Comparison of ENCODE assay signal across 18 cellular contexts in the genomic region with DNA sequence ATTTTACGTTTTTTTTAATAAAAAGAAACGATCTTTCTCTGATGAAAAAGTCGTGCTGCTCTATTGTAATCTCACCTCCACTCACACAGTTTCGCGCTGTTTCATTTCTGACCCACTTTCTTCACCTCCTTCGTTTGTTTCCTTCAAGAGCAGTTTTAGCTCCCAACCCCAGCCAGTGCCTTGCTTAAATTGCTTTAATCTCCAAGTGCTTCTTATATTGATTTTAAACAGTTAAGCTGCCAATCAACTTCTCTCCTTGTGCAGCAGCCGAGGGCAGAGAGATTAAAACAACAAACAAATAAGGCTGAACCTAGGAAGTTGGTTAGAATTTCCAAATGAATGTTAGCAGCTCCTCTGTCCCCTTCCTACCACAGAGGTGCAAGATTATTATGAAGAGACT.
DNase-seq lines count a peak whose midpoint lies in the region; TF ChIP-seq lines count a peak whose summit lies in the region.
"Had no signal": no experiment of that assay in that cellular context is flagged by ENCODE, and none has a peak within 500 bp of the region (broad histone marks: within the 10 kb centered on the region; RNA-seq: fewer than 3 reads in every experiment).

No MANE protein-coding gene starts in this region.

- peaks cover 3% of the 10 kb centered on the region for H3K4me1 ChIP-seq in endocrine pancreas (ENCODE audit: control insufficient read depth, insufficient read depth, low read length)
- H3K4me1 ChIP-seq in A673 (ENCODE audit: insufficient read depth, low read length, poor library complexity, severe bottlenecking): no peaks in the 10 kb centered on the region
- H3K4me1 ChIP-seq in testis: no peaks in the 10 kb centered on the region

- TF ChIP-seq CTCF in Calu3 (IDR thresholded peaks at IDR 0.05; ENCODE audit: unreplicated experiment) (no peak), neural crest cell (conservative IDR thresholded peaks at IDR 0.05) (no peak), A673 (conservative IDR thresholded peaks at IDR 0.05; ENCODE audit: low read depth, low read length) (no peak), testis (IDR thresholded peaks at IDR 0.05) (no peak)

- CTCF ChIA-PET in Calu3 (lab: Charles Lee): interaction anchor here (0.5 to 0.6 kb wide), 2 partner anchors 126 to 796 kb away, joined by 4 to 6 read pairs; no protein-coding TSS in a partner anchor
- CTCF ChIA-PET in A673 (lab: Charles Lee): no interaction called here

- no peaks in the 10 kb centered on the region for H3K27me3 ChIP-seq in endocrine pancreas (ENCODE audit: control insufficient read depth, insufficient read depth, low read length)
- peaks cover 12% of the 10 kb centered on the region for H3K27me3 ChIP-seq in A673 (replicated peaks; ENCODE audit: insufficient read depth, low read depth, low read length, poor library complexity)
- no peaks in the 10 kb centered on the region for H3K27me3 ChIP-seq in testis

- H3K27me3 Mint-ChIP-seq in Calu3 (ENCODE audit: unreplicated experiment) (no peaks in the 10 kb centered on the region), neural crest cell (ENCODE audit: low read depth) (peaks cover 17% of the 10 kb centered on the region)
- H3K27me3 Mint-ChIP-seq: activated CD4-positive, alpha-beta memory T cell treated with anti-CD3 and anti-CD28 coated beads for 36 hours; activated naive CD4-positive, alpha-beta T cell treated with anti-CD3 and anti-CD28 coated beads, Interleukin-2, amount 10 ng/mL, durations not matched to agents 7 days and 5 days had no signal

- H3K4me3 ChIP-seq in endocrine pancreas (ENCODE audit: control insufficient read depth, insufficient read depth, low read length) (peak overlapping the region; percentile 34), A673 (ENCODE audit: low read depth, low read length, poor library complexity, severe bottlenecking) (no peak overlapping the region), testis (peak overlapping the region in 1 of 2 donors; percentile 10)
- H3K4me3 ChIP-seq: coronary artery had no signal

- H3K27ac Mint-ChIP-seq in Calu3 (ENCODE audit: unreplicated experiment): no peak overlapping the region
- no peak overlapping the region for H3K27ac Mint-ChIP-seq in neural crest cell (ENCODE audit: unreplicated experiment)
- H3K27ac Mint-ChIP-seq: activated B cell treated with CpG ODN at 0.5 μM for 24 hours; activated CD4-positive, alpha-beta memory T cell treated with anti-CD3 and anti-CD28 coated beads for 36 hours; activated naive CD4-positive, alpha-beta T cell treated with anti-CD3 and anti-CD28 coated beads, Interleukin-2, amount 10 ng/mL, durations not matched to agents 7 days and 5 days had no signal

- POLR2A ChIA-PET in A673 (lab: Charles Lee; ENCODE audit: low non-redundant PET): no interaction called here

- no peaks in the 10 kb centered on the region for H3K9me3 Mint-ChIP-seq in Calu3 (ENCODE audit: low read depth, unreplicated experiment)
- no peaks in the 10 kb centered on the region for H3K9me3 Mint-ChIP-seq in neural crest cell
- H3K9me3 Mint-ChIP-seq: activated B cell treated with CpG ODN at 0.5 μM for 24 hours; activated CD4-positive, alpha-beta memory T cell treated with anti-CD3 and anti-CD28 coated beads for 36 hours; activated T-cell treated with anti-CD3 and anti-CD28 coated beads, Interleukin-2, amount 50 U/mL, for 4 hours had no signal

- TF ChIP-seq POLR2A in testis (IDR thresholded peaks at IDR 0.05): no peak

- WGBS in testis, 2 donors: 26% methylated on average over 7 of the region's 7 CpGs

- no peak overlapping the region for H3K9ac ChIP-seq in endocrine pancreas (ENCODE audit: control insufficient read depth, insufficient read depth, low read length)

- no peaks in the 10 kb centered on the region for H3K4me1 Mint-ChIP-seq in Calu3 (ENCODE audit: low read depth, unreplicated experiment)
- H3K4me1 Mint-ChIP-seq in neural crest cell: peaks cover 27% of the 10 kb centered on the region
- H3K4me1 Mint-ChIP-seq: activated B cell treated with CpG ODN at 0.5 μM for 24 hours had no signal

- DNase-seq in Calu3: no peak
- DNase-seq in NCI-H82 (lab: John Stamatoyannopoulos, UW): peak; percentile 83
- no peak for DNase-seq in neural crest cell (ENCODE audit: low read depth, low spot score)
- no peak for DNase-seq in A673 (ENCODE audit: low spot score)
- no peak for DNase-seq in SIG-M5 treated with dmso at 0.1 percent for 504 hours (lab: John Stamatoyannopoulos, UW; ENCODE audit: unreplicated experiment)
- no peak for DNase-seq in testis
- DNase-seq: activated B cell treated with CpG ODN at 0.5 μM for 24 hours; activated T-cell treated with anti-CD3 and anti-CD28 coated beads, Interleukin-2, amount 50 U/mL, for 4 hours; GDM1; Karpas-422; NCI-H1092; NCI-H526 treated with DMSO at 0.1 percent for 48 hours; retina; SIG-M5 had no signal

- H3K36me3 Mint-ChIP-seq in Calu3 (ENCODE audit: insufficient read depth, unreplicated experiment): no peaks in the 10 kb centered on the region
- H3K36me3 Mint-ChIP-seq in neural crest cell (ENCODE audit: low read depth): no peaks in the 10 kb centered on the region
- H3K36me3 Mint-ChIP-seq: activated CD4-positive, alpha-beta memory T cell treated with anti-CD3 and anti-CD28 coated beads for 36 hours; activated naive CD4-positive, alpha-beta T cell treated with anti-CD3 and anti-CD28 coated beads, Interleukin-2, amount 10 ng/mL, durations not matched to agents 7 days and 5 days had no signal

- H3K36me3 ChIP-seq in endocrine pancreas (ENCODE audit: control insufficient read depth, insufficient read depth, low read length) (no peaks in the 10 kb centered on the region), A673 (ENCODE audit: insufficient read depth, low read length, poor library complexity, severe bottlenecking) (no peaks in the 10 kb centered on the region), testis (ENCODE audit: low read depth, missing control alignments) (no peaks in the 10 kb centered on the region)

- H3K27ac ChIP-seq in A673 (ENCODE audit: low read depth, low read length, poor library complexity, severe bottlenecking) (no peak overlapping the region), testis (no peak overlapping the region)
- H3K27ac ChIP-seq: coronary artery had no signal

- H3K4me3 Mint-ChIP-seq in Calu3 (ENCODE audit: low read depth, unreplicated experiment) (peak overlapping the region; percentile 48), neural crest cell (peak overlapping the region; percentile 5)
- H3K4me3 Mint-ChIP-seq: activated B cell treated with CpG ODN at 0.5 μM for 24 hours; activated CD4-positive, alpha-beta memory T cell treated with anti-CD3 and anti-CD28 coated beads for 36 hours; activated naive CD4-positive, alpha-beta T cell treated with anti-CD3 and anti-CD28 coated beads, Interleukin-2, amount 10 ng/mL, durations not matched to agents 7 days and 5 days; activated T-cell treated with anti-CD3 and anti-CD28 coated beads, Interleukin-2, amount 50 U/mL, for 4 hours had no signal

- BruUV-seq in Calu3 (replicated peaks; lab: Mats Ljungman, UMichigan) (no TSS peak), A673 (replicated peaks; lab: Mats Ljungman, UMichigan) (no TSS peak)

- intact Hi-C loops in Calu3 (cut with micrococcal nuclease; ENCODE audit: unreplicated experiment): no loop called here
- intact Hi-C loops in A673 (cut with micrococcal nuclease; ENCODE audit: unreplicated experiment): no loop called here
- intact Hi-C loops in testis (cut with DNase I; ENCODE audit: low total_unique reads): no loop called here

- H3K9me3 ChIP-seq in endocrine pancreas (ENCODE audit: control insufficient read depth, low read length): no peaks in the 10 kb centered on the region
- H3K9me3 ChIP-seq in A673 (ENCODE audit: low read depth, low read length, poor library complexity, severe bottlenecking): no peaks in the 10 kb centered on the region
- no peaks in the 10 kb centered on the region for H3K9me3 ChIP-seq in testis
